In the genomic region with DNA sequence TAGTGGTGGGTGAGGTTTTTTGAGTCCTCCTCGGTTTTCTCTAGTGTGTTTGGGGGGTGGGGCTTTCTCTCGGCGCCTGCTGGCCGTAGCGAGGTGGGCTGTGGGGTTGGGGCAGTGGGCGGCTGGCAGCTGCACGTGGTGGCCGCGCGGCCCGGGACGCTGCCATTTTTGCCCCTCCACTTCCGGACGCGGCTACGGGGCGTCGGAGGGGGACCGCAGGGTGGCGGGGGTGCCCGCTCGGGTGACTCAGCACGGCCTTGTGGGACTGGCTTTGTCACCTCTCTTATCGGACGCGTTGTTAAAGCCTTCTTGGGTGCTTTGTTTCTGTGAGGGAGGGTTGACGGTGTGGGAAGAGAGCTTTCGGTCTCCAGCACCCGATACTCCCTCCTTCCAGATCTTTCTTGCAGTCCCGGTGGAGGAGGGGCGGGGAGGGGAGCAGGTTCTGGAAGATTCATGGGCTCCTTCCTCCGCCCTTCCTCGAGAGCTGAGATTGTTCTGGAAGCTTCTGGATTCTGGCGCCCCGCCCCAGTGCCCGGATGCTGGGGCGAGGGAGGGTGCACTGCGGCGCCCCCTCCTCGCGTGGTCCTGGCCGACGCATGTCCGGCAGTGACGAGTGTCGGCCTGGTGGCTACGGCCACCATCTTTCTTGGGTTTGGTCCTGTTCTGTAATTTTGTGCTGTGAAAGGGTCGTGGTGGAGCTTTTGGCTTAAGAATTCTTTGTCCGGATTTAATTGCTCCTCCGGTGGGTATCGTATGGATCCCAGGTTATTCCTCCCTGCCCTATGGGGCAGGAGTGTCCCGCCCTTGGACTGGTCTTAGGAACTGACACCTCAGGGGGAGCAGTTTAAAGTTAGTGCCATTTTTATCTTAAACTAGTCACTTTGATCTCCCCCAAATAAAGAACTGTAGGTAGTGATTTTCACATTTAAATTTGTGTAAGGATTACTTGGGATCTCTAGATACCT, we compare ENCODE assay signal across 8 cellular contexts. TPM values are rescaled to one million over a fixed set of nuclear protein-coding genes. Genes with fewer than 3 reads are reported as not detected.
A peak's percentile ranks its signal among the peaks of the same experiment; 100 is the strongest.
DNase-seq lines count a peak whose midpoint lies in the region; ATAC-seq and TF ChIP-seq lines count a peak whose summit lies in the region.

No MANE protein-coding gene starts in this region.

- H3K4me3 ChIP-seq in gastroesophageal sphincter = peak overlapping the region; percentile 63 to 79

- H3K4me1 ChIP-seq in gastroesophageal sphincter = peaks cover 0 to 60% (median 18%) of the 10 kb centered on the region in 3 donors

- 0% methylated on average over 5 to 7 of the region's 52 CpGs for WGBS in gastroesophageal sphincter (ENCODE audit: low coverage in 1 of 2), 2 donors

- no peak for TF ChIP-seq EP300 in gastroesophageal sphincter (IDR thresholded peaks at IDR 0.05)

- no peaks in the 10 kb centered on the region for H3K9me3 ChIP-seq in gastroesophageal sphincter

- H3K27ac ChIP-seq in gastroesophageal sphincter (peak overlapping the region; percentile 87 to 100 (median 98)), substantia nigra (ENCODE audit: low read depth, low read length, poor library complexity, severe bottlenecking) (peak overlapping the region; percentile 100)

- no peak for TF ChIP-seq CTCF in gastroesophageal sphincter (IDR thresholded peaks at IDR 0.05)

- peak; percentile 56 for DNase-seq in NCI-H2171 treated with DMSO at 0.1 percent for 48 hours (lab: John Stamatoyannopoulos, UW)
- DNase-seq in NCI-H2171 (lab: John Stamatoyannopoulos, UW) = no peak
- DNase-seq in RPMI8226 = peak; percentile 69
- DNase-seq in activated gamma-delta T cell treated with Interleukin-2 at 50 U/mL for 16 hours = peak; percentile 91
- DNase-seq in nucleus accumbens (lab: John Stamatoyannopoulos, UW) = peak in 51 of 56 donors; percentile 31 to 93 (median 77)
- DNase-seq in substantia nigra (lab: John Stamatoyannopoulos, UW) = peak in 46 of 49 donors; percentile 23 to 96 (median 74)

- no peak for TF ChIP-seq POLR2A in gastroesophageal sphincter (IDR thresholded peaks at IDR 0.05)

- H3K36me3 ChIP-seq in gastroesophageal sphincter = peaks cover 0 to 43% of the 10 kb centered on the region in 2 donors

- ATAC-seq in HG03108 (IDR thresholded peaks at IDR 0.05; ENCODE audit: unreplicated experiment) = peak; percentile 29
- ATAC-seq in gastroesophageal sphincter = peak; percentile 46

- no peaks in the 10 kb centered on the region for H3K27me3 ChIP-seq in gastroesophageal sphincter

RNA-seq across cellular contexts. Expression of a gene that starts 0.7 kb away (rescaled TPM):
- total RNA-seq in gastroesophageal sphincter = 100 to 1,000 TPM; 553 to 749 (median 626) TPM

RNA-seq across cellular contexts. Expression of a gene that starts 9.7 kb away (rescaled TPM):
- 10 to 100 TPM; 21.3 to 34.0 (median 25.6) TPM for total RNA-seq in gastroesophageal sphincter

RNA-seq across cellular contexts. Expression of a gene that starts 17.7 kb away (rescaled TPM):
- total RNA-seq in gastroesophageal sphincter = 10 to 100 TPM in 1 of 4 donors, 1 to 10 TPM in 3; 4.2 to 13.4 (median 5.7) TPM

RNA-seq across cellular contexts. Expression of a gene that starts 22.6 kb away (rescaled TPM):
- under 1 TPM in 2 of 4 donors, not detected in 2; 0.27 to 0.69 TPM for total RNA-seq in gastroesophageal sphincter

RNA-seq across cellular contexts. Expression of a gene that starts 24.2 kb away (rescaled TPM):
- total RNA-seq in gastroesophageal sphincter = 100 to 1,000 TPM; 101 to 281 (median 134) TPM
